15 cellular contexts compared by ENCODE assay signal in genomic region chr7:140623995-140624902, GRCh38. TPM values are rescaled to one million over a fixed set of nuclear protein-coding genes. Genes with fewer than 3 reads are reported as not detected.
A peak's percentile ranks its signal among the peaks of the same experiment; 100 is the strongest.
DNase-seq lines count a peak whose midpoint lies in the region; ATAC-seq and TF ChIP-seq lines count a peak whose summit lies in the region.
"Had no signal": no experiment of that assay in that cellular context is flagged by ENCODE, and none has a peak within 500 bp of the region (broad histone marks: within the 10 kb centered on the region; RNA-seq: fewer than 3 reads in every experiment).

No MANE protein-coding gene starts in this region.

- POLR2A ChIA-PET in HCT116 (lab: Charles Lee) (interaction anchor here (0.6 kb wide), 1 partner anchor 129 kb away, joined by 5 read pairs; no protein-coding TSS in a partner anchor), PC-3 (lab: Charles Lee; ENCODE audit: unreplicated experiment) (interaction anchor here (0.6 kb wide), 1 partner anchor 17 kb away, joined by 3 read pairs; the partner anchor contains the start of gene DENND2A)

- no TSS peak for BruUV-seq in HCT116 (replicated peaks; lab: Mats Ljungman, UMichigan)
- no TSS peak for BruUV-seq in PC-3 (replicated peaks; lab: Mats Ljungman, UMichigan)

- no peak overlapping the region for H3K27ac ChIP-seq in HCT116 (ENCODE audit: low read depth, low read length)
- no peak overlapping the region for H3K27ac ChIP-seq in PC-3 (ENCODE audit: low read length)
- peak overlapping the region; percentile 37 to 84 (median 74) for H3K27ac ChIP-seq in heart right ventricle
- H3K27ac ChIP-seq in psoas muscle: peak overlapping the region; percentile 60

- H3K9me3 ChIP-seq in HCT116 (ENCODE audit: control insufficient read depth in 1 of 2, insufficient read depth in 1 of 2, low read depth in 1 of 2, low read length in 2 of 2): no peaks in the 10 kb centered on the region
- H3K9me3 ChIP-seq in PC-3 (ENCODE audit: low read length): no peaks in the 10 kb centered on the region
- H3K9me3 ChIP-seq in heart right ventricle: no peaks in the 10 kb centered on the region
- H3K9me3 ChIP-seq in psoas muscle: no peaks in the 10 kb centered on the region

- ATAC-seq in HCT116 (peak; percentile 63; the same call in 1 of the 2 replicates), PC-3 (no peak), heart right ventricle (peak in 7 of 8 donors; percentile 32 to 68 (median 59)), psoas muscle (no peak)
- ATAC-seq: activated naive CD8-positive, alpha-beta T cell treated with anti-CD3 and anti-CD28 coated beads, Interleukin-2, amount 50 U/mL, for 24 hours had no signal

- H3K27me3 ChIP-seq in HCT116 (ENCODE audit: insufficient read depth, low read length): no peaks in the 10 kb centered on the region
- H3K27me3 ChIP-seq in PC-3 (ENCODE audit: low read length): no peaks in the 10 kb centered on the region
- no peaks in the 10 kb centered on the region for H3K27me3 ChIP-seq in heart right ventricle
- H3K27me3 ChIP-seq in psoas muscle (ENCODE audit: insufficient read depth in 3 of 3, low read length in 2 of 3): no peaks in the 10 kb centered on the region

- H3F3A ChIP-seq in PC-3 (ENCODE audit: low read length, unreplicated experiment): no peaks in the 10 kb centered on the region

- H2AFZ ChIP-seq in HCT116 (ENCODE audit: low read depth, low read length, poor library complexity, severe bottlenecking) (no peak overlapping the region), PC-3 (ENCODE audit: low read length) (no peak overlapping the region)

- H3K9ac ChIP-seq in HCT116 (ENCODE audit: low read length) (no peak overlapping the region), PC-3 (ENCODE audit: low read length) (no peak overlapping the region)

- H4K20me1 ChIP-seq in HCT116 (ENCODE audit: insufficient read depth): no peaks in the 10 kb centered on the region
- H4K20me1 ChIP-seq in PC-3 (ENCODE audit: low read length): no peaks in the 10 kb centered on the region

- CTCF ChIA-PET in HCT116 (lab: Charles Lee): no interaction called here
- CTCF ChIA-PET in PC-3 (lab: Charles Lee): interaction anchor here (0.8 kb wide), 1 partner anchor 98 kb away, joined by 6 read pairs; no protein-coding TSS in a partner anchor

- RAD21 ChIA-PET in HCT116 (lab: Charles Lee; ENCODE audit: low non-redundant PET in 1 of 2, low total read pairs in 2 of 2, uncharacterized antibody in 2 of 2, unreplicated experiment in 2 of 2): no interaction called here

- intact Hi-C loops in HCT116 (cut with micrococcal nuclease): no loop called here
- intact Hi-C loops in PC-3 (cut with micrococcal nuclease): no loop called here
- intact Hi-C loops in heart right ventricle (cut with DNase I): no loop called here
- intact Hi-C loops in psoas muscle (cut with DNase I): no loop called here

- H3K36me3 ChIP-seq in HCT116 (ENCODE audit: control insufficient read depth in 1 of 2, insufficient read depth in 2 of 2, low read length in 2 of 2) (no peaks in the 10 kb centered on the region), PC-3 (ENCODE audit: low read depth, low read length) (no peaks in the 10 kb centered on the region), heart right ventricle (no peaks in the 10 kb centered on the region), psoas muscle (ENCODE audit: insufficient read depth in 1 of 2, low read depth in 1 of 2) (no peaks in the 10 kb centered on the region)

- TF ChIP-seq CTCF in HCT116 (IDR thresholded peaks at IDR 0.05 in 2 of 3, conservative IDR thresholded peaks at IDR 0.05 in 1 of 3; ENCODE audit: borderline replicate concordance in 1 of 3, insufficient read depth in 1 of 3, low read depth in 2 of 3, low read length in 2 of 3) (no peak), PC-3 (conservative IDR thresholded peaks at IDR 0.05; ENCODE audit: low read depth, low read length) (no peak), heart right ventricle (IDR thresholded peaks at IDR 0.05) (no peak), psoas muscle (IDR thresholded peaks at IDR 0.05) (no peak)

- H3K79me2 ChIP-seq in HCT116 (ENCODE audit: insufficient read depth, low read length): no peaks in the 10 kb centered on the region
- H3K79me2 ChIP-seq in PC-3 (ENCODE audit: low read length): no peaks in the 10 kb centered on the region

- H3K4me1 ChIP-seq in HCT116 (ENCODE audit: control insufficient read depth in 1 of 2, insufficient read depth in 2 of 2, low read length in 2 of 2) (peaks cover 0 to 18% of the 10 kb centered on the region in 2 experiments; a peak in 2 of 4 replicates), PC-3 (ENCODE audit: insufficient read depth, low read length) (peaks cover 44% of the 10 kb centered on the region), heart right ventricle (peaks cover 8 to 79% (median 47%) of the 10 kb centered on the region in 9 donors), psoas muscle (peaks cover 3% of the 10 kb centered on the region)

- no peaks in the 10 kb centered on the region for H3K9me2 ChIP-seq in HCT116 (ENCODE audit: insufficient read depth)
- H3K9me2 ChIP-seq in PC-3 (replicated peaks; ENCODE audit: low read length): no peaks in the 10 kb centered on the region

- H3K4me2 ChIP-seq in HCT116 (ENCODE audit: low read length): no peak overlapping the region
- H3K4me2 ChIP-seq in PC-3 (ENCODE audit: low read length): no peak overlapping the region

- DNase-seq in HCT116 (ENCODE audit: low read depth, low spot score) (no peak), PC-3 (peak; percentile 60), heart right ventricle (peak; percentile 53 to 65), psoas muscle (peak in 1 of 2 donors; percentile 62), NOMO-1 (lab: John Stamatoyannopoulos, UW; ENCODE audit: unreplicated experiment in 2 of 2) (no peak), LoVo (ENCODE audit: low spot score) (no peak)
- DNase-seq in effector CD4-positive, alpha-beta T cell: no peak
- DNase-seq in stimulated activated CD8-positive, alpha-beta memory T cell treated with anti-CD3 and anti-CD28 coated beads, Interleukin-4, amount 100 ng/mL, for 48 hours: no peak
- DNase-seq: activated CD4-positive, alpha-beta T cell treated with anti-CD3 and anti-CD28 coated beads, Interleukin-2, amount 50 U/mL, for 1 hour; activated naive CD8-positive, alpha-beta T cell treated with anti-CD3 and anti-CD28 coated beads, Interleukin-2, amount 50 U/mL, for 24 hours; CD4-positive, alpha-beta memory T cell; kidney glomerular epithelial cell; NCI-H1436 treated with DMSO at 0.1 percent for 48 hours; retina; SIG-M5 had no signal

- TF ChIP-seq POLR2A in HCT116 (IDR thresholded peaks at IDR 0.05; ENCODE audit: borderline replicate concordance, extremely low read depth, insufficient read depth, insufficient read length): no peak

- 61 to 65% methylated on average over 10 of the region's 10 CpGs for WGBS in heart right ventricle, 2 donors
- WGBS in psoas muscle, 3 donors: 63 to 69% (median 68%) methylated on average over 10 of the region's 10 CpGs

- no peak overlapping the region for H3K4me3 ChIP-seq in HCT116 (replicated peaks in 1 of 2; ENCODE audit: low read depth in 1 of 2, low read length in 2 of 2)
- H3K4me3 ChIP-seq in PC-3 (ENCODE audit: low read length): no peak overlapping the region
- no peak overlapping the region for H3K4me3 ChIP-seq in heart right ventricle
- H3K4me3 ChIP-seq in psoas muscle: no peak overlapping the region

- 0 out of 2 replicates have a peak, but pooled peaks have one; percentile 3 for TF ChIP-seq RAD21 in HCT116 (IDR thresholded peaks at IDR 0.05; ENCODE audit: low read depth)

TF ChIP-seq in HCT116, 20 proteins besides CTCF, POLR2A, EP300 and RAD21:
- TF ChIP-seq CBX3 (IDR thresholded peaks at IDR 0.05; ENCODE audit: low read depth) (no peak), ZBTB33 (IDR thresholded peaks at IDR 0.05; ENCODE audit: extremely low read depth, insufficient replicate concordance, low read length) (no peak), EZH2 (IDR thresholded peaks at IDR 0.05) (no peak), ATF3 (IDR thresholded peaks at IDR 0.05) (no peak), ZFX (IDR thresholded peaks at IDR 0.05) (no peak), SP1 (IDR thresholded peaks at IDR 0.05; ENCODE audit: low read depth) (no peak), POLR2AphosphoS5 (IDR thresholded peaks at IDR 0.05; ENCODE audit: low read depth, low read length) (no peak)

RNA-seq across cellular contexts. Expression of gene DENND2A, which starts 16.4 kb away (rescaled TPM):
- total RNA-seq in HCT116 (2021; ENCODE audit: unreplicated experiment): 0.12 TPM
- polyA plus RNA-seq in HCT116 (2012): 0.15 and 0.18 TPM in 2 replicates
- 8.9 and 10.6 TPM in 2 replicates for total RNA-seq in PC-3 (2014; rRNA removed)
- 10 to 100 TPM in 5 of 10 donors, 1 to 10 TPM in 5; 6.9 to 16.9 (median 10.4) TPM for total RNA-seq in heart right ventricle
- 1 to 10 TPM; 3.8 to 9.2 TPM for polyA plus RNA-seq in heart right ventricle
- total RNA-seq in psoas muscle: 1 to 10 TPM; 3.8 to 8.7 (median 6.0) TPM
- 1 to 10 TPM; 2.7 to 3.2 (median 2.7) TPM for polyA plus RNA-seq in psoas muscle
- total RNA-seq: CD4-positive, alpha-beta memory T cell had no signal
- polyA plus RNA-seq: CD4-positive, alpha-beta memory T cell had no signal

RNA-seq across cellular contexts. Expression of gene ADCK2, which starts 48.5 kb away (rescaled TPM):
- total RNA-seq in HCT116 (2021; ENCODE audit: unreplicated experiment) (16.9 TPM), PC-3 (2014; rRNA removed) (29.4 and 39.3 TPM in 2 replicates), heart right ventricle (10 to 100 TPM in 2 of 10 donors, 1 to 10 TPM in 8; 6.8 to 11.4 (median 8.2) TPM), psoas muscle (10 to 100 TPM; 10.7 to 18.1 (median 12.4) TPM)
- polyA plus RNA-seq in HCT116 (2012): 23.2 and 25.1 TPM in 2 replicates
- polyA plus RNA-seq in heart right ventricle (10 to 100 TPM in 1 of 2 donors, 1 to 10 TPM in 1; 5.6 to 10.5 TPM), psoas muscle (10 to 100 TPM; 12.0 to 26.4 (median 14.2) TPM)

Comparison
In these comparisons a context has a peak if more than half of its experiments do, and no peak if none do; other contexts are left out.
1. ATAC-seq: peak in HCT116 (single experiment) and heart right ventricle (7 of 8); none in PC-3 (single experiment) and psoas muscle (0 of 4).
2. DNase-seq: peak in PC-3 (single experiment) and heart right ventricle (2 of 2); none in HCT116 (single experiment), NOMO-1 (0 of 2), effector CD4-positive, alpha-beta T cell (single experiment), LoVo (single experiment) and stimulated activated CD8-positive, alpha-beta memory T cell treated with anti-CD3 and anti-CD28 coated beads, Interleukin-4, amount 100 ng/mL, for 48 hours (single experiment).
3. H3K27ac ChIP-seq: peak in heart right ventricle (10 of 10) and psoas muscle (single experiment); none in HCT116 (single experiment) and PC-3 (single experiment).